ENCODE assay signal across 29 cellular contexts in the genomic region with DNA sequence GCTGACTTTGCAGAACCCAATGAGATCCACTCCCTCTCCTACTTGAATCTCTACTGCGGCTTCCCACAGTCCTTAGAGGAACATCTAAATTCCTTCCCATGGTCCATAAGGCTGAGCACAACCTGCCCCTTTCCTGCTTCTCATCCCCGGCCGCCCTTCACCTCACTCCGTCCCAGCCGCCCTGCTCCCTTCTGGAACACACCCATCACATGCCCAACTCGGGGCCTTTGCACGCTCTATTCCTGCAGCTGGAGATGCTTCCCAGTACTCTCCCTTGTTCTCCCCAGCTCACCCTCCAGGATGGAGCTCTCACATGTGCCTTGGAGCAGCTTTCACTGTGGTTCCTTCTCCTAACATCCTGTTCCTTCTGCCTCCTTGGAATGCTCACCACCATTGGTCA. TPM values are rescaled to one million over a fixed set of nuclear protein-coding genes. Genes with fewer than 3 reads are reported as not detected.
"Had no signal": no experiment of that assay in that cellular context is flagged by ENCODE, and none has a peak within 500 bp of the region (broad histone marks: within the 10 kb centered on the region; RNA-seq: fewer than 3 reads in every experiment).

No MANE protein-coding gene starts in this region.

- H3K27me3 ChIP-seq: upper lobe of left lung had no signal

- H3K27ac ChIP-seq: upper lobe of left lung, WERI-Rb-1 had no signal

- H3K4me3 Mint-ChIP-seq: activated CD4-positive, alpha-beta memory T cell treated with anti-CD3 and anti-CD28 coated beads for 36 hours; activated CD4-positive, alpha-beta T cell treated with anti-CD3 and anti-CD28 coated beads, Interleukin-2, amount 10 ng/mL, durations not matched to agents 24 days and 14 days; activated naive CD8-positive, alpha-beta T cell treated with anti-CD3 and anti-CD28 coated beads, Interleukin-2, amount 10 ng/mL, durations not matched to agents 7 days and 5 days; activated T-cell treated with anti-CD3 and anti-CD28 coated beads, Interleukin-2, amount 50 U/mL, for 4 hours; effector memory CD8-positive, alpha-beta T cell; immature natural killer cell; naive thymus-derived CD8-positive, alpha-beta T cell; stimulated activated naive CD8-positive, alpha-beta T cell treated with anti-CD3 and anti-CD28 coated beads, Interleukin-15, amount 100 ng/mL, for 72 hours; T-helper 17 cell had no signal

- DNase-seq: activated CD4-positive, alpha-beta memory T cell treated with anti-CD3 and anti-CD28 coated beads for 36 hours; activated CD4-positive, alpha-beta T cell treated with anti-CD3 and anti-CD28 coated beads, Interleukin-2, amount 10 ng/mL, durations not matched to agents 24 days and 14 days; activated CD4-positive, CD25-positive, alpha-beta regulatory T cell treated with anti-CD3 and anti-CD28 coated beads, Interleukin-2, amount 50 U/mL, for 72 hours; activated CD8-positive, alpha-beta memory T cell treated with anti-CD3 and anti-CD28 coated beads, Interleukin-2, amount 50 U/mL, for 4 hours; activated naive CD8-positive, alpha-beta T cell treated with anti-CD3 and anti-CD28 coated beads, Interleukin-2, amount 10 ng/mL, durations not matched to agents 7 days and 5 days; activated T-cell treated with anti-CD3 and anti-CD28 coated beads, Interleukin-2, amount 50 U/mL, for 4 hours; amniotic stem cell; caudate nucleus; cortex of kidney; effector memory CD8-positive, alpha-beta T cell; head of caudate nucleus; hippocampal formation; immature natural killer cell; kidney; left colon; midbrain; naive thymus-derived CD8-positive, alpha-beta T cell; stimulated activated CD4-positive, alpha-beta T cell treated with anti-CD3 and anti-CD28 coated beads, Interleukin-2, amount 100 ng/mL, for 48 hours; stimulated activated naive CD8-positive, alpha-beta T cell treated with anti-CD3 and anti-CD28 coated beads, Interleukin-15, amount 100 ng/mL, for 72 hours; substantia nigra; T-helper 17 cell; T1000; upper lobe of left lung had no signal

- H3K4me3 ChIP-seq: upper lobe of left lung had no signal

- H3K36me3 Mint-ChIP-seq: activated CD4-positive, alpha-beta memory T cell treated with anti-CD3 and anti-CD28 coated beads for 36 hours; activated naive CD8-positive, alpha-beta T cell treated with anti-CD3 and anti-CD28 coated beads, Interleukin-2, amount 10 ng/mL, durations not matched to agents 7 days and 5 days; naive thymus-derived CD8-positive, alpha-beta T cell had no signal

- H3K27ac Mint-ChIP-seq: activated CD4-positive, alpha-beta memory T cell treated with anti-CD3 and anti-CD28 coated beads for 36 hours; activated CD4-positive, alpha-beta T cell treated with anti-CD3 and anti-CD28 coated beads, Interleukin-2, amount 10 ng/mL, durations not matched to agents 24 days and 14 days; activated naive CD8-positive, alpha-beta T cell treated with anti-CD3 and anti-CD28 coated beads, Interleukin-2, amount 10 ng/mL, durations not matched to agents 7 days and 5 days; activated T-helper 2 cell treated with anti-CD3 and anti-CD28 coated beads, Interferon-gamma antibody, Interleukin-2, Interleukin-4, amounts not matched to agents 10 μg/mL and 5 μg/mL and 100 μg/mL, durations not matched to agents 14 hours and 24 hours and 36 hours; effector memory CD8-positive, alpha-beta T cell; immature natural killer cell; T-helper 17 cell had no signal

- H3K9me3 ChIP-seq: upper lobe of left lung had no signal

- ATAC-seq: activated T-cell treated with anti-CD3 and anti-CD28 coated beads, Interleukin-2, amount 50 U/mL, for 4 hours; effector memory CD8-positive, alpha-beta T cell; left colon; naive thymus-derived CD8-positive, alpha-beta T cell; right cardiac atrium; stimulated activated naive CD8-positive, alpha-beta T cell treated with anti-CD3 and anti-CD28 coated beads, Interleukin-15, amount 100 ng/mL, for 72 hours; T-helper 17 cell had no signal

- H3K9me3 Mint-ChIP-seq: activated CD4-positive, alpha-beta memory T cell treated with anti-CD3 and anti-CD28 coated beads for 36 hours; activated CD4-positive, alpha-beta T cell treated with anti-CD3 and anti-CD28 coated beads, Interleukin-2, amount 10 ng/mL, durations not matched to agents 24 days and 14 days; activated naive CD8-positive, alpha-beta T cell treated with anti-CD3 and anti-CD28 coated beads, Interleukin-2, amount 10 ng/mL, durations not matched to agents 7 days and 5 days; activated T-cell treated with anti-CD3 and anti-CD28 coated beads, Interleukin-2, amount 50 U/mL, for 4 hours; activated T-helper 2 cell treated with anti-CD3 and anti-CD28 coated beads, Interferon-gamma antibody, Interleukin-2, Interleukin-4, amounts not matched to agents 10 μg/mL and 5 μg/mL and 100 μg/mL, durations not matched to agents 14 hours and 24 hours and 36 hours; effector memory CD8-positive, alpha-beta T cell; immature natural killer cell; naive thymus-derived CD8-positive, alpha-beta T cell; stimulated activated naive CD8-positive, alpha-beta T cell treated with anti-CD3 and anti-CD28 coated beads, Interleukin-15, amount 100 ng/mL, for 72 hours had no signal

- H3K36me3 ChIP-seq: upper lobe of left lung had no signal

- FAIRE-seq: astrocyte, endothelial cell of umbilical vein, kidney had no signal

- H3K27me3 Mint-ChIP-seq: activated CD4-positive, alpha-beta memory T cell treated with anti-CD3 and anti-CD28 coated beads for 36 hours; activated CD4-positive, alpha-beta T cell treated with anti-CD3 and anti-CD28 coated beads, Interleukin-2, amount 10 ng/mL, durations not matched to agents 24 days and 14 days; naive thymus-derived CD8-positive, alpha-beta T cell; stimulated activated naive CD8-positive, alpha-beta T cell treated with anti-CD3 and anti-CD28 coated beads, Interleukin-15, amount 100 ng/mL, for 72 hours; T-helper 17 cell had no signal

RNA-seq across cellular contexts. Expression of a gene that starts 23.6 kb away (rescaled TPM):
- total RNA-seq: endothelial cell of umbilical vein, fibroblast of villous mesenchyme had no signal
- polyA plus RNA-seq: endothelial cell of umbilical vein, immature natural killer cell had no signal
